In the genomic region with DNA sequence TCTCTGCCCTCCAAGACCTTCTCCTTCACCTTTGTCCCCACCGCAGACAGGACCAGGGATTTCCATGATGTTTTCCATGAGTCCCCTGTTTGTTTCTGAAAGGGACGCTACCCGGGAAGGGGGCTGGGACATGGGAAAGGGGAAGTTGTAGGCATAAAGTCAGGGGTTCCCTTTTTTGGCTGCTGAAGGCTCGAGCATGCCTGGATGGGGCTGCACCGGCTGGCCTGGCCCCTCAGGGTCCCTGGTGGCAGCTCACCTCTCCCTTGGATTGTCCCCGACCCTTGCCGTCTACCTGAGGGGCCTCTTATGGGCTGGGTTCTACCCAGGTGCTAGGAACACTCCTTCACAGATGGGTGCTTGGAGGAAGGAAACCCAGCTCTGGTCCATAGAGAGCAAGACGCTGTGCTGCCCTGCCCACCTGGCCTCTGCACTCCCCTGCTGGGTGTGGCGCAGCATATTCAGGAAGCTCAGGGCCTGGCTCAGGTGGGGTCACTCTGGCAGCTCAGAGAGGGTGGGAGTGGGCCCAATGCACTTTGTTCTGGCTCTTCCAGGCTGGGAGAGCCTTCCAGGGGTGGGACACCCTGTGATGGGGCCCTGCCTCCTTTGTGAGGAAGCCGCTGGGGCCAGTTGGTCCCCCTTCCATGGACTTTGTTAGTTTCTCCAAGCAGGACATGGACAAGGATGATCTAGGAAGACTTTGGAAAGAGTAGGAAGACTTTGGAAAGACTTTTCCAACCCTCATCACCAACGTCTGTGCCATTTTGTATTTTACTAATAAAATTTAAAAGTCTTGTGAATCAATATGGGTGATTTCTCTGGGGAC, we compare ENCODE assay signal across 17 cellular contexts. TPM values are rescaled to one million over a fixed set of nuclear protein-coding genes. Genes with fewer than 3 reads are reported as not detected.
A peak's percentile ranks its signal among the peaks of the same experiment; 100 is the strongest.
DNase-seq lines count a peak whose midpoint lies in the region; ATAC-seq and TF ChIP-seq lines count a peak whose summit lies in the region.
"Had no signal": no experiment of that assay in that cellular context is flagged by ENCODE, and none has a peak within 500 bp of the region (broad histone marks: within the 10 kb centered on the region; RNA-seq: fewer than 3 reads in every experiment).

No MANE protein-coding gene starts in this region.

- 87% methylated on average over 11 of the region's 11 CpGs for WGBS in hepatocyte (ENCODE audit: low lambda C conversion rate, missing lambda C conversion rate)

- H3K27ac ChIP-seq in hepatocyte = peak overlapping the region; percentile 67
- peak overlapping the region; percentile 17 for H3K27ac ChIP-seq in temporal lobe (ENCODE audit: low read depth, low read length)
- H3K27ac ChIP-seq in neural progenitor cell = no peak overlapping the region
- H3K27ac ChIP-seq: WERI-Rb-1 had no signal

- TF ChIP-seq CTCF in hepatocyte (IDR thresholded peaks at IDR 0.05; ENCODE audit: poor library complexity) = no peak
- no peak for TF ChIP-seq CTCF in neural progenitor cell (IDR thresholded peaks at IDR 0.05)
- TF ChIP-seq CTCF in GM10266 (IDR thresholded peaks at IDR 0.05; ENCODE audit: control insufficient read depth, insufficient read depth, low read depth, missing control alignments) = no peak

- no peak for TF ChIP-seq POLR2A in GM18505 (IDR thresholded peaks at IDR 0.05; ENCODE audit: borderline replicate concordance, extremely low read depth, insufficient read depth, insufficient read length)

- H3K4me3 ChIP-seq in hepatocyte (no peak overlapping the region), neural progenitor cell (no peak overlapping the region)
- H3K4me3 ChIP-seq: smooth muscle cell, tibial nerve had no signal

- no peak for ATAC-seq in GM18505 (IDR thresholded peaks at IDR 0.05; ENCODE audit: unreplicated experiment)

- peaks cover 14% of the 10 kb centered on the region for H3K4me1 Mint-ChIP-seq in neural progenitor cell

- no peaks in the 10 kb centered on the region for H3K9me3 ChIP-seq in hepatocyte (ENCODE audit: low read depth)
- no peaks in the 10 kb centered on the region for H3K9me3 ChIP-seq in neural progenitor cell (ENCODE audit: low read depth)
- H3K9me3 ChIP-seq: tibial nerve had no signal

- peak; percentile 46 for DNase-seq in SIG-M5 treated with dmso at 0.1 percent for 504 hours (lab: John Stamatoyannopoulos, UW; ENCODE audit: unreplicated experiment)
- DNase-seq in SIG-M5 (lab: John Stamatoyannopoulos, UW) = no peak
- peak; percentile 62 for DNase-seq in SKM-1 treated with dmso at 0.1 percent for 144 hours (lab: John Stamatoyannopoulos, UW; ENCODE audit: unreplicated experiment)
- no peak for DNase-seq in hepatocyte (ENCODE audit: low spot score)
- no peak for DNase-seq in neural progenitor cell (ENCODE audit: low spot score)
- DNase-seq in GM10266 (ENCODE audit: extremely low spot score) = no peak
- DNase-seq: 8988T; activated naive CD8-positive, alpha-beta T cell treated with anti-CD3 and anti-CD28 coated beads, Interleukin-2, amount 50 U/mL, for 24 hours; NCI-H2227 treated with DMSO at 0.1 percent for 48 hours; WERI-Rb-1 had no signal

- H4K20me1 ChIP-seq in hepatocyte (ENCODE audit: insufficient read depth, poor library complexity, severe bottlenecking) = no peaks in the 10 kb centered on the region
- H4K20me1 ChIP-seq in neural progenitor cell (ENCODE audit: low read depth) = no peaks in the 10 kb centered on the region

- H3K79me2 ChIP-seq in hepatocyte = no peaks in the 10 kb centered on the region
- H3K79me2 ChIP-seq in neural progenitor cell (ENCODE audit: low read depth) = no peaks in the 10 kb centered on the region

- H3K4me1 ChIP-seq in hepatocyte (ENCODE audit: insufficient read depth) = peaks cover 18% of the 10 kb centered on the region
- peaks cover 4% of the 10 kb centered on the region for H3K4me1 ChIP-seq in neural progenitor cell

- H2AFZ ChIP-seq in hepatocyte (no peak overlapping the region), neural progenitor cell (replicated peaks) (no peak overlapping the region)

- no peak overlapping the region for H3K27ac Mint-ChIP-seq in neural progenitor cell
- H3K27ac Mint-ChIP-seq: activated naive CD8-positive, alpha-beta T cell treated with anti-CD3 and anti-CD28 coated beads, Interleukin-2, amount 50 U/mL, for 24 hours had no signal

- H3K36me3 ChIP-seq in hepatocyte (replicated peaks; ENCODE audit: insufficient read depth, low read depth) (no peaks in the 10 kb centered on the region), neural progenitor cell (no peaks in the 10 kb centered on the region)
- H3K36me3 ChIP-seq: WERI-Rb-1 had no signal

- peaks cover 12% of the 10 kb centered on the region for H3F3A ChIP-seq in neural progenitor cell (ENCODE audit: low read depth)

- no peak overlapping the region for H3K4me3 Mint-ChIP-seq in neural progenitor cell
- H3K4me3 Mint-ChIP-seq: activated naive CD8-positive, alpha-beta T cell treated with anti-CD3 and anti-CD28 coated beads, Interleukin-2, amount 50 U/mL, for 24 hours had no signal

- no peaks in the 10 kb centered on the region for H3K9me3 Mint-ChIP-seq in neural progenitor cell
- H3K9me3 Mint-ChIP-seq: activated naive CD8-positive, alpha-beta T cell treated with anti-CD3 and anti-CD28 coated beads, Interleukin-2, amount 50 U/mL, for 24 hours had no signal

- H3K27me3 ChIP-seq in hepatocyte (no peaks in the 10 kb centered on the region), neural progenitor cell (no peaks in the 10 kb centered on the region)
- H3K27me3 ChIP-seq: tibial nerve had no signal

- H3K27me3 Mint-ChIP-seq in neural progenitor cell (ENCODE audit: insufficient read depth, low read depth) = peaks cover 8% of the 10 kb centered on the region

- no peak overlapping the region for H3K4me2 ChIP-seq in hepatocyte
- no peak overlapping the region for H3K4me2 ChIP-seq in neural progenitor cell
- H3K4me2 ChIP-seq: smooth muscle cell had no signal

- H3K36me3 Mint-ChIP-seq in neural progenitor cell = peaks cover 6% of the 10 kb centered on the region

- no peaks in the 10 kb centered on the region for H3K9me2 ChIP-seq in hepatocyte (replicated peaks; ENCODE audit: insufficient read depth)

- H3K9ac ChIP-seq in neural progenitor cell = no peak overlapping the region

RNA-seq across cellular contexts. Expression of a gene that starts 12.2 kb away (rescaled TPM):
- total RNA-seq in hepatocyte = 8.5 and 9.4 TPM in 2 replicates
- polyA plus RNA-seq in hepatocyte = 4.6 and 6.6 TPM in 2 replicates
- total RNA-seq in temporal lobe = 4.4 TPM
- 0.65 and 0.96 TPM in 2 replicates for total RNA-seq in neural progenitor cell (ENCODE audit: low replicate concordance)
- total RNA-seq: fibroblast of villous mesenchyme had no signal

RNA-seq across cellular contexts. Expression of a gene that starts 20.1 kb away (rescaled TPM):
- total RNA-seq in hepatocyte = not detected in 2 replicates
- not detected in 2 replicates for polyA plus RNA-seq in hepatocyte
- total RNA-seq in temporal lobe = not detected
- total RNA-seq in neural progenitor cell (ENCODE audit: low replicate concordance) = not detected in 2 replicates
- total RNA-seq: fibroblast of villous mesenchyme, kidney epithelial cell, M059J, smooth muscle cell, tibial nerve had no signal
- polyA plus RNA-seq: smooth muscle cell had no signal

RNA-seq across cellular contexts. Expression of a gene that starts 25.9 kb away (rescaled TPM):
- total RNA-seq in hepatocyte = 0.13 TPM in 1 of 2 replicates, not detected in the other
- polyA plus RNA-seq in hepatocyte = not detected in 2 replicates
- total RNA-seq in temporal lobe = not detected
- total RNA-seq in neural progenitor cell (ENCODE audit: low replicate concordance) = not detected in 2 replicates
- total RNA-seq: fibroblast of villous mesenchyme, kidney epithelial cell, M059J, smooth muscle cell, tibial nerve had no signal
- polyA plus RNA-seq: smooth muscle cell had no signal

Comparison
In these comparisons a context has a peak if more than half of its experiments do, and no peak if none do; other contexts are left out.
1. DNase-seq: peak in SIG-M5 treated with dmso at 0.1 percent for 504 hours (single experiment) and SKM-1 treated with dmso at 0.1 percent for 144 hours (single experiment); none in SIG-M5 (single experiment), hepatocyte (single experiment), neural progenitor cell (single experiment) and GM10266 (single experiment).